In the genomic region with DNA sequence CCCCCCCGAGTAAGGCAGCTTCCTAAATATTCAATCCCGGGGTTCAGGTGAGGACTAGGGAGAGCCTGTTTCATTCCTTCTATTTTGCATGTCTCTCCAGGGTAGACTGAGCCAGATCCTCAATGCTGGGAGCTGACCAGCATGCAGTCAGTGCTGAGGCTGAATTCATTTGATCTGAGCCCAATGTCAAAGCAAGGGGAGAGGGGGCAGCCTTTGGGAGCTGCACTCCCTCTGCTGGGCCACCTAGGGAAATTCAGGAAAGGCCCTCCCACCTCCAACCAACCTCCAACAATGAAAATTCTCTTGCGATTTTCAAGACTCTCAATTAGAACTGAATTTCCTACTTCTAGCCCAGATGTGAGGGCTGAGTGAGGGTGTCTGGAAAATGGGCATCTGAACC, we compare ENCODE assay signal across 12 cellular contexts.
DNase-seq lines count a peak whose midpoint lies in the region; ATAC-seq and TF ChIP-seq lines count a peak whose summit lies in the region.
"Had no signal": no experiment of that assay in that cellular context is flagged by ENCODE, and none has a peak within 500 bp of the region (broad histone marks: within the 10 kb centered on the region; RNA-seq: fewer than 3 reads in every experiment).

No MANE protein-coding gene starts in this region.

- no CpG with 5 or more reads among the region's 3 CpGs for WGBS in iPS DF 6.9 (ENCODE audit: insufficient coverage, insufficient read length)

- no peaks in the 10 kb centered on the region for H3K36me3 ChIP-seq in right atrium auricular region
- H3K36me3 ChIP-seq in iPS DF 6.9 (ENCODE audit: control insufficient read depth, insufficient read depth, low read length): no peaks in the 10 kb centered on the region

- DNase-seq in right atrium auricular region (ENCODE audit: low spot score) (no peak), Right ventricle myocardium superior (no peak), RKO (ENCODE audit: low spot score) (peak; percentile 49), iPS DF 6.9 (ENCODE audit: low read depth, low spot score) (peak; percentile 16), GDM1 (lab: John Stamatoyannopoulos, UW) (no peak), mesenteric fat pad (ENCODE audit: low spot score) (no peak), NCI-H2107 (lab: John Stamatoyannopoulos, UW) (no peak)
- no peak for DNase-seq in activated CD4-positive, alpha-beta T cell treated with anti-CD3 and anti-CD28 coated beads, Interleukin-2, amount 10 ng/mL, durations not matched to agents 24 days and 14 days
- DNase-seq: CD4-positive, alpha-beta T cell; naive thymus-derived CD4-positive, alpha-beta T cell; NCI-H187 had no signal

- H3K27me3 ChIP-seq in right atrium auricular region: no peaks in the 10 kb centered on the region
- H3K27me3 ChIP-seq in iPS DF 6.9 (ENCODE audit: control insufficient read depth, insufficient read depth, low read length): no peaks in the 10 kb centered on the region

- H3K4me1 ChIP-seq in right atrium auricular region (no peaks in the 10 kb centered on the region), iPS DF 6.9 (ENCODE audit: control insufficient read depth, insufficient read depth, low read length) (no peaks in the 10 kb centered on the region)

- H3K4me1 Mint-ChIP-seq in activated CD4-positive, alpha-beta T cell treated with anti-CD3 and anti-CD28 coated beads, Interleukin-2, amount 10 ng/mL, durations not matched to agents 24 days and 14 days: no peaks in the 10 kb centered on the region
- H3K4me1 Mint-ChIP-seq: naive thymus-derived CD4-positive, alpha-beta T cell had no signal

- TF ChIP-seq CTCF in right atrium auricular region (IDR thresholded peaks at IDR 0.05): peak; percentile 16 to 59

- peaks cover 17% of the 10 kb centered on the region for H3K27me3 Mint-ChIP-seq in activated CD4-positive, alpha-beta T cell treated with anti-CD3 and anti-CD28 coated beads, Interleukin-2, amount 10 ng/mL, durations not matched to agents 24 days and 14 days

- H3K36me3 Mint-ChIP-seq in activated CD4-positive, alpha-beta T cell treated with anti-CD3 and anti-CD28 coated beads, Interleukin-2, amount 10 ng/mL, durations not matched to agents 24 days and 14 days (ENCODE audit: low read depth): no peaks in the 10 kb centered on the region
- H3K36me3 Mint-ChIP-seq: naive thymus-derived CD4-positive, alpha-beta T cell had no signal

- H3K4me3 ChIP-seq in right atrium auricular region (no peak overlapping the region), iPS DF 6.9 (ENCODE audit: low read length) (no peak overlapping the region)

- H3K27ac ChIP-seq in right atrium auricular region: no peak overlapping the region
- H3K27ac ChIP-seq in iPS DF 6.9 (ENCODE audit: low read length): no peak overlapping the region
- H3K27ac ChIP-seq: epithelial cell of prostate had no signal

- H3K9me3 Mint-ChIP-seq in activated CD4-positive, alpha-beta T cell treated with anti-CD3 and anti-CD28 coated beads, Interleukin-2, amount 10 ng/mL, durations not matched to agents 24 days and 14 days: no peaks in the 10 kb centered on the region
- H3K9me3 Mint-ChIP-seq: CD4-positive, alpha-beta T cell; naive thymus-derived CD4-positive, alpha-beta T cell had no signal

- H3K4me3 Mint-ChIP-seq in activated CD4-positive, alpha-beta T cell treated with anti-CD3 and anti-CD28 coated beads, Interleukin-2, amount 10 ng/mL, durations not matched to agents 24 days and 14 days: no peak overlapping the region
- H3K4me3 Mint-ChIP-seq: CD4-positive, alpha-beta T cell; naive thymus-derived CD4-positive, alpha-beta T cell had no signal

- intact Hi-C loops in Right ventricle myocardium superior (cut with DNase I): no loop called here
- intact Hi-C loops in activated CD4-positive, alpha-beta T cell treated with anti-CD3 and anti-CD28 coated beads, Interleukin-2, amount 10 ng/mL, durations not matched to agents 24 days and 14 days (cut with micrococcal nuclease): no loop called here

- no peak overlapping the region for H3K27ac Mint-ChIP-seq in activated CD4-positive, alpha-beta T cell treated with anti-CD3 and anti-CD28 coated beads, Interleukin-2, amount 10 ng/mL, durations not matched to agents 24 days and 14 days
- H3K27ac Mint-ChIP-seq: CD4-positive, alpha-beta T cell; naive thymus-derived CD4-positive, alpha-beta T cell had no signal

- no peaks in the 10 kb centered on the region for H3K9me3 ChIP-seq in right atrium auricular region
- no peaks in the 10 kb centered on the region; the same call in none of the 2 replicates for H3K9me3 ChIP-seq in iPS DF 6.9 (ENCODE audit: control insufficient read depth, insufficient read depth, low read length)

- ATAC-seq in Right ventricle myocardium superior (ENCODE audit: poor library complexity): no peak
- ATAC-seq: naive thymus-derived CD4-positive, alpha-beta T cell had no signal

Comparison
In these comparisons a context has a peak if more than half of its experiments do, and no peak if none do; other contexts are left out.
1. DNase-seq: peak in RKO (single experiment) and iPS DF 6.9 (single experiment); none in right atrium auricular region (single experiment), Right ventricle myocardium superior (single experiment), GDM1 (single experiment), activated CD4-positive, alpha-beta T cell treated with anti-CD3 and anti-CD28 coated beads, Interleukin-2, amount 10 ng/mL, durations not matched to agents 24 days and 14 days (single experiment), mesenteric fat pad (single experiment) and NCI-H2107 (single experiment).